ENCODE assay signal across 14 cellular contexts in genomic region chr17:41634639-41635038, GRCh38. TPM values are rescaled to one million over a fixed set of nuclear protein-coding genes. Genes with fewer than 3 reads are reported as not detected.
DNase-seq lines count a peak whose midpoint lies in the region; ATAC-seq, FAIRE-seq and TF ChIP-seq lines count a peak whose summit lies in the region.
"Had no signal": no experiment of that assay in that cellular context is flagged by ENCODE, and none has a peak within 500 bp of the region (broad histone marks: within the 10 kb centered on the region; RNA-seq: fewer than 3 reads in every experiment).

No MANE protein-coding gene starts in this region.

- 18% methylated on average over 7 of the region's 7 CpGs for WGBS in K562 (ENCODE audit: insufficient coverage, low coverage, missing lambda C conversion rate)

- H3K4me3 ChIP-seq in GM23338: no peak overlapping the region
- no peak overlapping the region for H3K4me3 ChIP-seq in K562
- H3K4me3 ChIP-seq: gastrocnemius medialis, upper lobe of right lung had no signal

- no peaks in the 10 kb centered on the region for H3K9me2 ChIP-seq in GM23338 (ENCODE audit: insufficient read depth)

- TF ChIP-seq CTCF in GM23338 (conservative IDR thresholded peaks at IDR 0.05; ENCODE audit: low read depth in 2 of 2): no peak
- TF ChIP-seq CTCF in K562 (IDR thresholded peaks at IDR 0.05 in 2 of 3, conservative IDR thresholded peaks at IDR 0.05 in 1 of 3; ENCODE audit: insufficient read depth in 2 of 3, low read depth in 1 of 3, low read length in 3 of 3): no peak
- no peak for TF ChIP-seq CTCF in mesothelial cell of epicardium (IDR thresholded peaks at IDR 0.05; ENCODE audit: unreplicated experiment)

- CTCF ChIA-PET in K562 (lab: Yijun Ruan, JAX; ENCODE audit: low intra/inter-chr PET ratio): no interaction called here
- CTCF ChIA-PET in activated CD4-positive, alpha-beta T cell treated with anti-CD3 and anti-CD28 coated beads, Interleukin-2, amount 10 ng/mL, durations not matched to agents 7 days and 5 days (lab: Charles Lee): interaction anchor here (1.0 to 1.5 kb wide), 3 partner anchors 14 to 56 kb away, joined by 3 read pairs; no protein-coding TSS in a partner anchor

- no peak for TF ChIP-seq EP300 in K562 (IDR thresholded peaks at IDR 0.05; ENCODE audit: low read length)

- no peak overlapping the region for H3K4me2 ChIP-seq in GM23338
- no peak overlapping the region for H3K4me2 ChIP-seq in K562 (ENCODE audit: insufficient read depth, low read length)

- BruUV-seq in K562 (replicated peaks; lab: Mats Ljungman, UMichigan): no TSS peak

- H3K27me3 Mint-ChIP-seq in GM23338 (ENCODE audit: insufficient read depth, low read depth, poor library complexity): peaks cover 11% of the 10 kb centered on the region
- no peaks in the 10 kb centered on the region for H3K27me3 Mint-ChIP-seq in mesothelial cell of epicardium (ENCODE audit: low read depth)
- H3K27me3 Mint-ChIP-seq in activated CD4-positive, alpha-beta T cell treated with anti-CD3 and anti-CD28 coated beads, Interleukin-2, amount 10 ng/mL, durations not matched to agents 7 days and 5 days: no peaks in the 10 kb centered on the region

- H3K4me3 Mint-ChIP-seq in GM23338 (no peak overlapping the region), mesothelial cell of epicardium (no peak overlapping the region)
- no peak overlapping the region for H3K4me3 Mint-ChIP-seq in activated CD4-positive, alpha-beta T cell treated with anti-CD3 and anti-CD28 coated beads, Interleukin-2, amount 10 ng/mL, durations not matched to agents 7 days and 5 days

- no peaks in the 10 kb centered on the region for H3K9me3 Mint-ChIP-seq in GM23338
- H3K9me3 Mint-ChIP-seq in mesothelial cell of epicardium: no peaks in the 10 kb centered on the region
- no peaks in the 10 kb centered on the region for H3K9me3 Mint-ChIP-seq in activated CD4-positive, alpha-beta T cell treated with anti-CD3 and anti-CD28 coated beads, Interleukin-2, amount 10 ng/mL, durations not matched to agents 7 days and 5 days

- no peak overlapping the region; the same call in 1 of the 2 replicates for H3K27ac Mint-ChIP-seq in GM23338
- H3K27ac Mint-ChIP-seq in mesothelial cell of epicardium: peak overlapping the region; percentile 87
- no peak overlapping the region for H3K27ac Mint-ChIP-seq in activated CD4-positive, alpha-beta T cell treated with anti-CD3 and anti-CD28 coated beads, Interleukin-2, amount 10 ng/mL, durations not matched to agents 7 days and 5 days

- H3K36me3 Mint-ChIP-seq in GM23338 (ENCODE audit: low read depth) (no peaks in the 10 kb centered on the region), mesothelial cell of epicardium (no peaks in the 10 kb centered on the region)
- H3K36me3 Mint-ChIP-seq in activated CD4-positive, alpha-beta T cell treated with anti-CD3 and anti-CD28 coated beads, Interleukin-2, amount 10 ng/mL, durations not matched to agents 7 days and 5 days (ENCODE audit: low read depth): no peaks in the 10 kb centered on the region

- H3K4me1 Mint-ChIP-seq in GM23338 (peaks cover 11% of the 10 kb centered on the region), mesothelial cell of epicardium (peaks cover 17% of the 10 kb centered on the region)
- H3K4me1 Mint-ChIP-seq in activated CD4-positive, alpha-beta T cell treated with anti-CD3 and anti-CD28 coated beads, Interleukin-2, amount 10 ng/mL, durations not matched to agents 7 days and 5 days: no peaks in the 10 kb centered on the region

- H3K27ac ChIP-seq in GM23338 (ENCODE audit: low read depth): no peak overlapping the region
- H3K27ac ChIP-seq in K562 (ENCODE audit: extremely low read depth, low read depth, low read length): no peak overlapping the region
- H3K27ac ChIP-seq: gastrocnemius medialis, neutrophil, upper lobe of right lung had no signal

- H3K36me3 ChIP-seq in GM23338 (ENCODE audit: insufficient read depth) (no peaks in the 10 kb centered on the region), K562 (ENCODE audit: control insufficient read depth, insufficient read depth, low read length) (no peaks in the 10 kb centered on the region)
- H3K36me3 ChIP-seq: gastrocnemius medialis, neutrophil, upper lobe of right lung had no signal

- H3K9me3 ChIP-seq in K562 (replicated peaks; ENCODE audit: control insufficient read depth, insufficient read depth, low read depth, low read length): no peaks in the 10 kb centered on the region
- H3K9me3 ChIP-seq: gastrocnemius medialis, neutrophil, upper lobe of right lung had no signal

- POLR2A ChIA-PET in K562 (lab: Yijun Ruan, JAX): interaction anchor here (2.0 kb wide), 1 partner anchor 54 kb away, joined by 6 read pairs; the partner anchor contains the start of gene EIF1
- POLR2A ChIA-PET in activated CD4-positive, alpha-beta T cell treated with anti-CD3 and anti-CD28 coated beads, Interleukin-2, amount 10 ng/mL, durations not matched to agents 7 days and 5 days (lab: Charles Lee): no interaction called here

- no peak for FAIRE-seq in K562 (lab: Jason Lieb, UNC)
- FAIRE-seq: endometrium had no signal

- DNase-seq in GM23338 (ENCODE audit: low spot score) (no peak), K562 (ENCODE audit: extremely low read depth in 1 of 4, low spot score in 3 of 4) (no peak), mesothelial cell of epicardium (ENCODE audit: low spot score in 2 of 2, unreplicated experiment in 2 of 2) (no peak), COLO668 (lab: John Stamatoyannopoulos, UW; ENCODE audit: unreplicated experiment) (no peak), NOMO-1 treated with dmso at 0.1 percent for 144 hours (lab: John Stamatoyannopoulos, UW; ENCODE audit: unreplicated experiment) (no peak)
- DNase-seq in activated CD4-positive, alpha-beta T cell treated with anti-CD3 and anti-CD28 coated beads, Interleukin-2, amount 10 ng/mL, durations not matched to agents 7 days and 5 days: no peak
- DNase-seq: activated CD4-positive, alpha-beta T cell treated with anti-CD3 and anti-CD28 coated beads for 4 hours; gastrocnemius medialis; KBM-7; T-helper 9 cell; upper lobe of right lung had no signal

- no peak for TF ChIP-seq RAD21 in K562 (CRISPR knock-in tag; conservative IDR thresholded peaks at IDR 0.05 in 1 of 2, IDR thresholded peaks at IDR 0.05 in 1 of 2)

- H3K9ac ChIP-seq in K562 (ENCODE audit: insufficient read depth in 1 of 2, low read depth in 2 of 2, low read length in 2 of 2): peak overlapping the region in 1 of 2 experiments; percentile 50; a peak in 1 of 4 replicates

- H2AFZ ChIP-seq in GM23338: peak overlapping the region; percentile 94; the same call in 1 of the 2 replicates
- peak overlapping the region; percentile 38 for H2AFZ ChIP-seq in K562 (ENCODE audit: low read depth, low read length)

- TF ChIP-seq POLR2A in K562 (conservative IDR thresholded peaks at IDR 0.05): no peak

- H3K27me3 ChIP-seq in GM23338 (ENCODE audit: insufficient read depth): no peaks in the 10 kb centered on the region
- peaks cover 0 to 5% of the 10 kb centered on the region in 2 experiments; a peak in 2 of 5 replicates for H3K27me3 ChIP-seq in K562 (ENCODE audit: control insufficient read depth in 2 of 2, insufficient read depth in 2 of 2, low read length in 2 of 2)
- H3K27me3 ChIP-seq: gastrocnemius medialis, neutrophil, upper lobe of right lung had no signal

- H4K20me1 ChIP-seq in GM23338 (replicated peaks; ENCODE audit: insufficient read depth) (no peaks in the 10 kb centered on the region), K562 (replicated peaks; ENCODE audit: control insufficient read depth, insufficient read depth, low read length) (peaks cover 5% of the 10 kb centered on the region; the same call in 1 of the 2 replicates)

- H3K4me1 ChIP-seq in GM23338 (ENCODE audit: insufficient read depth) (0 out of 2 replicates have a peak, but pooled peaks cover 10% of the 10 kb centered on the region), K562 (replicated peaks in 1 of 2; ENCODE audit: control insufficient read depth in 2 of 2, insufficient read depth in 2 of 2, low read length in 2 of 2) (peaks cover 3 to 28% of the 10 kb centered on the region in 2 experiments; a peak in 3 of 5 replicates)
- H3K4me1 ChIP-seq: upper lobe of right lung had no signal

- no peaks in the 10 kb centered on the region for H3K9me1 ChIP-seq in K562 (ENCODE audit: control insufficient read depth, insufficient read depth, low read length)

- in situ Hi-C loops in K562 (cut with MboI): no loop called here

- intact Hi-C loops in K562 (cut with micrococcal nuclease): no loop called here

- ATAC-seq in GM23338 (peak; percentile 31), K562 (peak; percentile 39)
- ATAC-seq: gastrocnemius medialis, upper lobe of right lung had no signal

- H3K79me2 ChIP-seq in GM23338 (replicated peaks; ENCODE audit: insufficient read depth) (no peaks in the 10 kb centered on the region), K562 (ENCODE audit: control insufficient read depth, insufficient read depth, low read length) (no peaks in the 10 kb centered on the region)

- 0 out of 2 replicates have a peak, but pooled peaks cover 3% of the 10 kb centered on the region for H3F3A ChIP-seq in GM23338 (replicated peaks; ENCODE audit: low read depth)

RNA-seq across cellular contexts. Expression of gene KRT17, which starts 10.3 kb away (rescaled TPM):
- 0.63 TPM in 1 of 2 replicates, not detected in the other for total RNA-seq in GM23338 (2014; rRNA removed; shearing (Covaris generic))
- polyA plus RNA-seq in GM23338 (2016; fragmentation: Nextera tagmentation; extraction: Ambion mirVana) (1.8 TPM in 2 replicates), K562 (2011; rRNA removed) (0.16 and 0.25 TPM in 2 replicates), K562 (2014; fragmentation: Illumina TruSeq; extraction: Trizol) (not detected in 2 replicates), K562 (2014; fragmentation: Nextera tagmentation; extraction: Ambion mirVana) (not detected), K562 (2014; rRNA removed) (not detected in 2 replicates)
- not detected in 2 replicates for total RNA-seq in K562 (2011; cell fraction: chromatin; rRNA removed; ENCODE audit: low replicate concordance)
- total RNA-seq in K562 (2011; cell fraction: nucleolus; rRNA removed): not detected in 2 replicates
- not detected in 2 replicates for total RNA-seq in K562 (2011; cell fraction: nucleoplasm; rRNA removed)
- total RNA-seq in K562 (2014; rRNA removed) (0.23 TPM in 1 of 2 replicates, not detected in the other), K562 (2014; rRNA removed; fragmentation: Illumina TruSeq; extraction: Trizol) (not detected in 2 replicates), K562 (2015; rRNA removed; fragmentation: Illumina TruSeq; extraction: Trizol) (not detected in 2 replicates), K562 (2021) (not detected in 2 replicates), mesothelial cell of epicardium (221 to 238 TPM (median 232 TPM) in 3 replicates)
- polyA plus RNA-seq in K562 (2011; cell fraction: cytosol; rRNA removed): not detected in 2 replicates
- 0.18 TPM in 1 of 2 replicates, not detected in the other for polyA plus RNA-seq in K562 (2011; cell fraction: nucleus; rRNA removed)
- 0.44 TPM in 1 of 2 replicates, not detected in the other for polyA plus RNA-seq in K562 (2012)
- polyA minus RNA-seq in K562 (2011; rRNA and poly(A)+ RNA removed): not detected in 2 replicates
- 10.2 and 35.5 TPM in 2 replicates for polyA minus RNA-seq in K562 (2011; cell fraction: cytosol; rRNA and poly(A)+ RNA removed)
- polyA minus RNA-seq in K562 (2011; cell fraction: nucleus; rRNA and poly(A)+ RNA removed): 3.6 and 8.2 TPM in 2 replicates
- under 1 TPM in 1 of 2 experiments, not detected in 1; 0.25 TPM for total RNA-seq in activated CD4-positive, alpha-beta T cell treated with anti-CD3 and anti-CD28 coated beads, Interleukin-2, amount 10 ng/mL, durations not matched to agents 7 days and 5 days
- total RNA-seq: gastrocnemius medialis, Right ventricle myocardium inferior had no signal

RNA-seq across cellular contexts. Expression of gene KRT16, which starts 22.1 kb away (rescaled TPM):
- not detected in 2 replicates for total RNA-seq in GM23338 (2014; rRNA removed; shearing (Covaris generic))
- polyA plus RNA-seq in GM23338 (2016; fragmentation: Nextera tagmentation; extraction: Ambion mirVana) (not detected in 2 replicates), K562 (2011; rRNA removed) (0.04 TPM in 1 of 2 replicates, not detected in the other), K562 (2014; fragmentation: Illumina TruSeq; extraction: Trizol) (not detected in 2 replicates), K562 (2014; fragmentation: Nextera tagmentation; extraction: Ambion mirVana) (not detected), K562 (2014; rRNA removed) (not detected in 2 replicates)
- not detected in 2 replicates for total RNA-seq in K562 (2011; cell fraction: chromatin; rRNA removed; ENCODE audit: low replicate concordance)
- not detected in 2 replicates for total RNA-seq in K562 (2011; cell fraction: nucleolus; rRNA removed)
- not detected in 2 replicates for total RNA-seq in K562 (2011; cell fraction: nucleoplasm; rRNA removed)
- total RNA-seq in K562 (2014; rRNA removed) (not detected in 2 replicates), K562 (2014; rRNA removed; fragmentation: Illumina TruSeq; extraction: Trizol) (not detected in 2 replicates), K562 (2015; rRNA removed; fragmentation: Illumina TruSeq; extraction: Trizol) (not detected in 2 replicates), K562 (2021) (not detected in 2 replicates), mesothelial cell of epicardium (0.40 to 0.79 TPM (median 0.40 TPM) in 3 replicates)
- not detected in 2 replicates for polyA plus RNA-seq in K562 (2011; cell fraction: cytosol; rRNA removed)
- not detected in 2 replicates for polyA plus RNA-seq in K562 (2011; cell fraction: nucleus; rRNA removed)
- not detected in 2 replicates for polyA plus RNA-seq in K562 (2012)
- polyA minus RNA-seq in K562 (2011; rRNA and poly(A)+ RNA removed): not detected in 2 replicates
- polyA minus RNA-seq in K562 (2011; cell fraction: cytosol; rRNA and poly(A)+ RNA removed): not detected in 2 replicates
- polyA minus RNA-seq in K562 (2011; cell fraction: nucleus; rRNA and poly(A)+ RNA removed): not detected in 2 replicates
- not detected for total RNA-seq in activated CD4-positive, alpha-beta T cell treated with anti-CD3 and anti-CD28 coated beads, Interleukin-2, amount 10 ng/mL, durations not matched to agents 7 days and 5 days
- total RNA-seq: Right ventricle myocardium inferior, upper lobe of right lung had no signal

RNA-seq across cellular contexts. Expression of gene KRT14, which starts 47.9 kb away (rescaled TPM):
- total RNA-seq in GM23338 (2014; rRNA removed; shearing (Covaris generic)): not detected in 2 replicates
- not detected in 2 replicates for polyA plus RNA-seq in GM23338 (2016; fragmentation: Nextera tagmentation; extraction: Ambion mirVana)
- not detected in 2 replicates for total RNA-seq in K562 (2011; cell fraction: chromatin; rRNA removed; ENCODE audit: low replicate concordance)
- not detected in 2 replicates for total RNA-seq in K562 (2011; cell fraction: nucleolus; rRNA removed)
- not detected in 2 replicates for total RNA-seq in K562 (2011; cell fraction: nucleoplasm; rRNA removed)
- not detected in 2 replicates for total RNA-seq in K562 (2014; rRNA removed)
- total RNA-seq in K562 (2014; rRNA removed; fragmentation: Illumina TruSeq; extraction: Trizol): not detected in 2 replicates
- total RNA-seq in K562 (2015; rRNA removed; fragmentation: Illumina TruSeq; extraction: Trizol): not detected in 2 replicates
- total RNA-seq in K562 (2021): not detected in 2 replicates
- polyA plus RNA-seq in K562 (2011; rRNA removed): 0.08 and 0.22 TPM in 2 replicates
- 0.09 TPM in 1 of 2 replicates, not detected in the other for polyA plus RNA-seq in K562 (2011; cell fraction: cytosol; rRNA removed)
- polyA plus RNA-seq in K562 (2011; cell fraction: nucleus; rRNA removed): not detected in 2 replicates
- not detected in 2 replicates for polyA plus RNA-seq in K562 (2012)
- polyA plus RNA-seq in K562 (2014; fragmentation: Illumina TruSeq; extraction: Trizol): not detected in 2 replicates
- polyA plus RNA-seq in K562 (2014; fragmentation: Nextera tagmentation; extraction: Ambion mirVana): not detected
- polyA plus RNA-seq in K562 (2014; rRNA removed): not detected in 2 replicates
- not detected in 2 replicates for polyA minus RNA-seq in K562 (2011; rRNA and poly(A)+ RNA removed)
- polyA minus RNA-seq in K562 (2011; cell fraction: cytosol; rRNA and poly(A)+ RNA removed): not detected in 2 replicates
- not detected in 2 replicates for polyA minus RNA-seq in K562 (2011; cell fraction: nucleus; rRNA and poly(A)+ RNA removed)
- total RNA-seq in mesothelial cell of epicardium: 0.45 TPM in 1 of 3 replicates, not detected in the others
- total RNA-seq in activated CD4-positive, alpha-beta T cell treated with anti-CD3 and anti-CD28 coated beads, Interleukin-2, amount 10 ng/mL, durations not matched to agents 7 days and 5 days: not detected
- total RNA-seq: gastrocnemius medialis, Right ventricle myocardium inferior, upper lobe of right lung had no signal

RNA-seq across cellular contexts. Expression of gene EIF1, which starts 54.0 kb away (rescaled TPM):
- total RNA-seq in GM23338 (2014; rRNA removed; shearing (Covaris generic)): 270 and 272 TPM in 2 replicates
- 525 and 603 TPM in 2 replicates for polyA plus RNA-seq in GM23338 (2016; fragmentation: Nextera tagmentation; extraction: Ambion mirVana)
- total RNA-seq in K562 (2011; cell fraction: chromatin; rRNA removed; ENCODE audit: low replicate concordance): 298 and 342 TPM in 2 replicates
- total RNA-seq in K562 (2011; cell fraction: nucleolus; rRNA removed): 197 and 220 TPM in 2 replicates
- 315 and 402 TPM in 2 replicates for total RNA-seq in K562 (2011; cell fraction: nucleoplasm; rRNA removed)
- 81.3 and 85.7 TPM in 2 replicates for total RNA-seq in K562 (2014; rRNA removed)
- total RNA-seq in K562 (2014; rRNA removed; fragmentation: Illumina TruSeq; extraction: Trizol): 95.4 and 115 TPM in 2 replicates
- 67.0 and 77.8 TPM in 2 replicates for total RNA-seq in K562 (2015; rRNA removed; fragmentation: Illumina TruSeq; extraction: Trizol)
- total RNA-seq in K562 (2021): 880 and 965 TPM in 2 replicates
- 255 and 320 TPM in 2 replicates for polyA plus RNA-seq in K562 (2011; rRNA removed)
- 104 and 119 TPM in 2 replicates for polyA plus RNA-seq in K562 (2011; cell fraction: cytosol; rRNA removed)
- polyA plus RNA-seq in K562 (2011; cell fraction: nucleus; rRNA removed): 247 and 265 TPM in 2 replicates
- polyA plus RNA-seq in K562 (2012): 675 and 2,132 TPM in 2 replicates
- 612 and 683 TPM in 2 replicates for polyA plus RNA-seq in K562 (2014; fragmentation: Illumina TruSeq; extraction: Trizol)
- polyA plus RNA-seq in K562 (2014; fragmentation: Nextera tagmentation; extraction: Ambion mirVana): 1,000 to 10,000 TPM; 1,018 to 1,204 TPM
- 236 and 297 TPM in 2 replicates for polyA plus RNA-seq in K562 (2014; rRNA removed)
- polyA minus RNA-seq in K562 (2011; rRNA and poly(A)+ RNA removed): 97.5 and 123 TPM in 2 replicates
- 123 and 125 TPM in 2 replicates for polyA minus RNA-seq in K562 (2011; cell fraction: cytosol; rRNA and poly(A)+ RNA removed)
- polyA minus RNA-seq in K562 (2011; cell fraction: nucleus; rRNA and poly(A)+ RNA removed): 139 and 151 TPM in 2 replicates
- 600 to 610 TPM (median 606 TPM) in 3 replicates for total RNA-seq in mesothelial cell of epicardium
- 100 to 1,000 TPM; 605 to 645 TPM for total RNA-seq in activated CD4-positive, alpha-beta T cell treated with anti-CD3 and anti-CD28 coated beads, Interleukin-2, amount 10 ng/mL, durations not matched to agents 7 days and 5 days

Comparison
In these comparisons a context has a peak if more than half of its experiments do, and no peak if none do; other contexts are left out.
1. RNA of gene KRT17, which starts 10.3 kb away (total RNA-seq): 221 to 238 TPM in mesothelial cell of epicardium; 0.63 TPM in GM23338, 0.25 TPM in activated CD4-positive, alpha-beta T cell treated with anti-CD3 and anti-CD28 coated beads, Interleukin-2, amount 10 ng/mL, durations not matched to agents 7 days and 5 days and 0.23 TPM in K562; every median in the first group is over 100 times any median in the second.